Comparison of ENCODE assay signal across 2 cellular contexts in genomic region chr19:38211206-38211605, GRCh38.
TF ChIP-seq lines count a peak whose summit lies in the region.

No MANE protein-coding gene starts in this region.

TF ChIP-seq in HEK293, 187 proteins besides CTCF, POLR2A, EP300 and RAD21:
- no peak for TF ChIP-seq RBAK (tag by site-specific recombination; IDR thresholded peaks at IDR 0.05)
- no peak for TF ChIP-seq ZIC2 (tag by site-specific recombination; IDR thresholded peaks at IDR 0.05)
- TF ChIP-seq KLF9 (tag by site-specific recombination; IDR thresholded peaks at IDR 0.05; ENCODE audit: low read depth), result 0 out of 2 replicates have a peak, but pooled peaks have one; percentile 21
- peak; percentile 96 for TF ChIP-seq KLF1 (tag by site-specific recombination; IDR thresholded peaks at IDR 0.05)
- peak; percentile 59 for TF ChIP-seq ZFHX2 (tag by site-specific recombination; conservative IDR thresholded peaks at IDR 0.05)
- TF ChIP-seq, protein P1, sequence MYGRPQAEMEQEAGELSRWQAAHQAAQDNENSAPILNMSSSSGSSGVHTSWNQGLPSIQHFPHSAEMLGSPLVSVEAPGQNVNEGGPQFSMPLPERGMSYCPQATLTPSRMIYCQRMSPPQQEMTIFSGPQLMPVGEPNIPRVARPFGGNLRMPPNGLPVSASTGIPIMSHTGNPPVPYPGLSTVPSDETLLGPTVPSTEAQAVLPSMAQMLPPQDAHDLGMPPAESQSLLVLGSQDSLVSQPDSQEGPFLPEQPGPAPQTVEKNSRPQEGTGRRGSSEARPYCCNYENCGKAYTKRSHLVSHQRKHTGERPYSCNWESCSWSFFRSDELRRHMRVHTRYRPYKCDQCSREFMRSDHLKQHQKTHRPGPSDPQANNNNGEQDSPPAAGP (tag by site-specific recombination; IDR thresholded peaks at IDR 0.05), result no peak
- peak; percentile 79 for TF ChIP-seq KLF8 (tag by site-specific recombination; IDR thresholded peaks at IDR 0.05)
- 0 out of 2 replicates have a peak, but pooled peaks have one; percentile 16 for TF ChIP-seq HIC1 (tag by site-specific recombination; IDR thresholded peaks at IDR 0.05)
- TF ChIP-seq ZNF324 (tag by site-specific recombination; IDR thresholded peaks at IDR 0.05), result no peak
- peak; percentile 3; the same call in 1 of the 2 replicates for TF ChIP-seq PATZ1 (tag by site-specific recombination; IDR thresholded peaks at IDR 0.05)
- TF ChIP-seq EGR2 (tag by site-specific recombination; IDR thresholded peaks at IDR 0.05; ENCODE audit: low read depth), result peak; percentile 34; the same call in 1 of the 2 replicates
- TF ChIP-seq, protein P2, sequence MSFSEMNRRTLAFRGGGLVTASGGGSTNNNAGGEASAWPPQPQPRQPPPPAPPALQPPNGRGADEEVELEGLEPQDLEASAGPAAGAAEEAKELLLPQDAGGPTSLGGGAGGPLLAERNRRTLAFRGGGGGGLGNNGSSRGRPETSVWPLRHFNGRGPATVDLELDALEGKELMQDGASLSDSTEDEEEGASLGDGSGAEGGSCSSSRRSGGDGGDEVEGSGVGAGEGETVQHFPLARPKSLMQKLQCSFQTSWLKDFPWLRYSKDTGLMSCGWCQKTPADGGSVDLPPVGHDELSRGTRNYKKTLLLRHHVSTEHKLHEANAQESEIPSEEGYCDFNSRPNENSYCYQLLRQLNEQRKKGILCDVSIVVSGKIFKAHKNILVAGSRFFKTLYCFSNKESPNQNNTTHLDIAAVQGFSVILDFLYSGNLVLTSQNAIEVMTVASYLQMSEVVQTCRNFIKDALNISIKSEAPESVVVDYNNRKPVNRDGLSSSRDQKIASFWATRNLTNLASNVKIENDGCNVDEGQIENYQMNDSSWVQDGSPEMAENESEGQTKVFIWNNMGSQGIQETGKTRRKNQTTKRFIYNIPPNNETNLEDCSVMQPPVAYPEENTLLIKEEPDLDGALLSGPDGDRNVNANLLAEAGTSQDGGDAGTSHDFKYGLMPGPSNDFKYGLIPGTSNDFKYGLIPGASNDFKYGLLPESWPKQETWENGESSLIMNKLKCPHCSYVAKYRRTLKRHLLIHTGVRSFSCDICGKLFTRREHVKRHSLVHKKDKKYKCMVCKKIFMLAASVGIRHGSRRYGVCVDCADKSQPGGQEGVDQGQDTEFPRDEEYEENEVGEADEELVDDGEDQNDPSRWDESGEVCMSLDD (tag by site-specific recombination; IDR thresholded peaks at IDR 0.05), result no peak
- no peak for TF ChIP-seq GFI1B (tag by site-specific recombination; IDR thresholded peaks at IDR 0.05)
TF ChIP-seq in HEK293: peak in this region for 7.

TF ChIP-seq in H1, 55 proteins besides CTCF, POLR2A, EP300 and RAD21:
- TF ChIP-seq CBX8 (IDR thresholded peaks at IDR 0.05; ENCODE audit: borderline replicate concordance, low read depth, low read length) (no peak), SP2 (IDR thresholded peaks at IDR 0.05; ENCODE audit: low read length) (no peak), JUN (IDR thresholded peaks at IDR 0.05; ENCODE audit: low read depth, low read length) (no peak), HDAC2 (IDR thresholded peaks at IDR 0.05; ENCODE audit: borderline replicate concordance in 1 of 2, low read depth in 2 of 2, low read length in 2 of 2) (no peak), CHD2 (IDR thresholded peaks at IDR 0.05; ENCODE audit: low read length) (no peak), TCF12 (IDR thresholded peaks at IDR 0.05; ENCODE audit: low read depth, low read length) (no peak), ATF3 (IDR thresholded peaks at IDR 0.05; ENCODE audit: insufficient read depth, low read depth, low read length) (no peak), SAP30 (IDR thresholded peaks at IDR 0.05; ENCODE audit: insufficient read depth, insufficient replicate concordance, low read length) (no peak), EGR1 (IDR thresholded peaks at IDR 0.05; ENCODE audit: borderline replicate concordance, low read depth, low read length) (no peak), CHD1 (IDR thresholded peaks at IDR 0.05; ENCODE audit: low read depth, low read length) (no peak), POLR2AphosphoS5 (IDR thresholded peaks at IDR 0.05; ENCODE audit: low read depth, low read length) (no peak), SRF (IDR thresholded peaks at IDR 0.05; ENCODE audit: low read depth, low read length) (no peak)
